19 cellular contexts compared by ENCODE assay signal in the genomic region with DNA sequence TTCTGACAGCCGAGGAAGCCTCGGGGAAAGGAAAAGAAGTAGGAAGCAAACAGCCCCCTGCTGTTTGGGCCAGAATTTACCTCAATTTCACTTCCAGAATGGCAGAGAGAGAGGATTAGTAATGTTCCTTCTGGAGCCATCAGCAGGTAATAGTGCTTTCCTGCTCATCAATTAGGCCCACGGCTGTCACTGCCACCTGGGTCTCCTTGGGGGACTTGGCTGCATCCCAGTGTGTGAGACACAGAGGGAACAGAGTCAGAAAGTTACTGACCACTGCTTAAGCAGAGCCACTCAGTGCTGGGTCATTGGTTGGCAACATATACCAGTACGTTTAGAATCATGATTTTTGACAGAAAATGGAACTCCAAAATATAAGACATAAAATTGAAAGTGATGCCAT.
DNase-seq lines count a peak whose midpoint lies in the region; ATAC-seq and TF ChIP-seq lines count a peak whose summit lies in the region.
"Had no signal": no experiment of that assay in that cellular context is flagged by ENCODE, and none has a peak within 500 bp of the region (broad histone marks: within the 10 kb centered on the region; RNA-seq: fewer than 3 reads in every experiment).

No MANE protein-coding gene starts in this region.

- TF ChIP-seq CTCF in C4-2B (conservative IDR thresholded peaks at IDR 0.05), result peak; percentile 34
- TF ChIP-seq CTCF in KMS-11 (conservative IDR thresholded peaks at IDR 0.05; ENCODE audit: low read depth, low read length), result no peak
- no peak for TF ChIP-seq CTCF in PC-9 (conservative IDR thresholded peaks at IDR 0.05)
- TF ChIP-seq CTCF in nephron progenitor cell (IDR thresholded peaks at IDR 0.05), result no peak
- no peak for TF ChIP-seq CTCF in BE2C (IDR thresholded peaks at IDR 0.05; ENCODE audit: low read depth, low read length)

- H2AFZ ChIP-seq in KMS-11 (ENCODE audit: low read depth) (peak overlapping the region; percentile 3; the same call in 1 of the 2 replicates), PC-9 (peak overlapping the region; percentile 64; the same call in 1 of the 2 replicates)

- peaks cover 13% of the 10 kb centered on the region for H3K36me3 Mint-ChIP-seq in nephron progenitor cell (ENCODE audit: low read depth)
- H3K36me3 Mint-ChIP-seq: CD14-positive monocyte had no signal

- peak overlapping the region; percentile 94 for H3K27ac Mint-ChIP-seq in nephron progenitor cell
- H3K27ac Mint-ChIP-seq: CD14-positive monocyte; T-helper 1 cell treated with Interleukin-12 subunit alpha and Interleukin-12 subunit beta and Interleukin-4 antibody, amounts not matched to agents 30 μg/mL and 1 μg/mL, for 36 hours had no signal

- peak overlapping the region; percentile 96 for H3K27ac ChIP-seq in C4-2B
- no peak overlapping the region for H3K27ac ChIP-seq in KMS-11
- H3K27ac ChIP-seq in PC-9, result no peak overlapping the region
- H3K27ac ChIP-seq: SJCRH30 had no signal

- H3K9me2 ChIP-seq in PC-9 (ENCODE audit: insufficient read depth), result no peaks in the 10 kb centered on the region

- BruUV-seq in PC-9 (replicated peaks; lab: Mats Ljungman, UMichigan), result no TSS peak

- H3F3A ChIP-seq in PC-9 (ENCODE audit: insufficient read depth, low read depth), result no peaks in the 10 kb centered on the region

- DNase-seq in PC-9 (no peak), nephron progenitor cell (no peak), BE2C (no peak), NCI-H1092 treated with DMSO at 0.1 percent for 48 hours (lab: John Stamatoyannopoulos, UW) (no peak)
- DNase-seq: ACHN, GF-D8, GOT3, KBM-7, MV-4-11, NCI-H1417, NCI-H1930, SJCRH30 had no signal

- no peak overlapping the region for H3K9ac ChIP-seq in KMS-11

- H3K79me2 ChIP-seq in KMS-11 (ENCODE audit: insufficient read depth, low read depth) (no peaks in the 10 kb centered on the region), PC-9 (ENCODE audit: low read depth) (no peaks in the 10 kb centered on the region)

- H3K4me3 Mint-ChIP-seq in nephron progenitor cell, result no peak overlapping the region
- H3K4me3 Mint-ChIP-seq: CD14-positive monocyte; T-helper 1 cell treated with Interleukin-12 subunit alpha and Interleukin-12 subunit beta and Interleukin-4 antibody, amounts not matched to agents 30 μg/mL and 1 μg/mL, for 36 hours had no signal

- H3K27me3 ChIP-seq in KMS-11 (ENCODE audit: insufficient read depth, low read depth) (no peaks in the 10 kb centered on the region), PC-9 (ENCODE audit: insufficient read depth, low read depth) (no peaks in the 10 kb centered on the region), BE2C (no peaks in the 10 kb centered on the region)
- H3K27me3 ChIP-seq: SJCRH30 had no signal

- H3K4me3 ChIP-seq in KMS-11 (IDR thresholded peaks at IDR 0.05; ENCODE audit: insufficient read depth, low read depth, low read length) (no peak overlapping the region), PC-9 (no peak overlapping the region), BE2C (ENCODE audit: low read depth, low read length) (no peak overlapping the region)
- H3K4me3 ChIP-seq: SJCRH30 had no signal

- POLR2A ChIA-PET in PC-9 (lab: Charles Lee; ENCODE audit: unreplicated experiment), result no interaction called here

- H4K20me1 ChIP-seq in KMS-11 (ENCODE audit: insufficient read depth) (no peaks in the 10 kb centered on the region), PC-9 (ENCODE audit: insufficient read depth) (no peaks in the 10 kb centered on the region)

- peaks cover 22% of the 10 kb centered on the region for H3K4me1 Mint-ChIP-seq in nephron progenitor cell
- H3K4me1 Mint-ChIP-seq: CD14-positive monocyte had no signal

- H3K27me3 Mint-ChIP-seq in nephron progenitor cell (ENCODE audit: low read depth, poor library complexity), result peaks cover 3% of the 10 kb centered on the region

- no peaks in the 10 kb centered on the region for H3K36me3 ChIP-seq in KMS-11 (ENCODE audit: insufficient read depth)
- no peaks in the 10 kb centered on the region for H3K36me3 ChIP-seq in PC-9 (ENCODE audit: low read depth)
- H3K36me3 ChIP-seq in BE2C, result no peaks in the 10 kb centered on the region
- H3K36me3 ChIP-seq: SJCRH30 had no signal

- intact Hi-C loops in PC-9 (cut with micrococcal nuclease; ENCODE audit: unreplicated experiment), result no loop called here

- no peak for ATAC-seq in HG03196 (IDR thresholded peaks at IDR 0.05; ENCODE audit: unreplicated experiment)
- ATAC-seq: HepG2, Panc1 had no signal

- H3K4me1 ChIP-seq in KMS-11 (ENCODE audit: low read depth, poor library complexity, severe bottlenecking) (no peaks in the 10 kb centered on the region), PC-9 (replicated peaks; ENCODE audit: insufficient read depth) (no peaks in the 10 kb centered on the region), BE2C (no peaks in the 10 kb centered on the region)
- H3K4me1 ChIP-seq: SJCRH30 had no signal

- CTCF ChIA-PET in PC-9 (lab: Charles Lee), result no interaction called here

- H3K4me2 ChIP-seq in KMS-11, result no peak overlapping the region
- H3K4me2 ChIP-seq in PC-9, result peak overlapping the region; percentile 8; the same call in 1 of the 2 replicates

- peaks cover 14% of the 10 kb centered on the region for H3K9me3 Mint-ChIP-seq in nephron progenitor cell

- H3K9me3 ChIP-seq in PC-9 (ENCODE audit: insufficient read depth, low read depth) (no peaks in the 10 kb centered on the region), BE2C (no peaks in the 10 kb centered on the region)
- H3K9me3 ChIP-seq: SJCRH30 had no signal
